Comparison of ENCODE assay signal across 9 cellular contexts in genomic region chr4:101019941-101020401, GRCh38.
A peak's percentile ranks its signal among the peaks of the same experiment; 100 is the strongest.
DNase-seq lines count a peak whose midpoint lies in the region; ATAC-seq and TF ChIP-seq lines count a peak whose summit lies in the region.
"Had no signal": no experiment of that assay in that cellular context is flagged by ENCODE, and none has a peak within 500 bp of the region (broad histone marks: within the 10 kb centered on the region; RNA-seq: fewer than 3 reads in every experiment).

No MANE protein-coding gene starts in this region.

- no peaks in the 10 kb centered on the region for H3K9me3 Mint-ChIP-seq in activated CD8-positive, alpha-beta memory T cell treated with anti-CD3 and anti-CD28 coated beads, Interleukin-2, amount 10 ng/mL, durations not matched to agents 7 days and 5 days (ENCODE audit: low read depth)
- no peaks in the 10 kb centered on the region for H3K9me3 Mint-ChIP-seq in activated B cell treated with CpG ODN at 0.5 μM for 24 hours
- H3K9me3 Mint-ChIP-seq in naive thymus-derived CD8-positive, alpha-beta T cell, result no peaks in the 10 kb centered on the region

- intact Hi-C loops in activated B cell treated with CpG ODN at 0.5 μM for 24 hours (cut with micrococcal nuclease), result loop anchor here (2.0 to 10.0 kb wide), 3 partner anchors 65 to 925 kb away; partner anchors contain the start of gene PPP3CA

- H3K4me1 Mint-ChIP-seq in activated CD8-positive, alpha-beta memory T cell treated with anti-CD3 and anti-CD28 coated beads, Interleukin-2, amount 10 ng/mL, durations not matched to agents 7 days and 5 days, result peaks cover 64% of the 10 kb centered on the region
- peaks cover 40% of the 10 kb centered on the region for H3K4me1 Mint-ChIP-seq in activated B cell treated with CpG ODN at 0.5 μM for 24 hours
- H3K4me1 Mint-ChIP-seq in naive thymus-derived CD8-positive, alpha-beta T cell, result peaks cover 15 to 44% (median 27%) of the 10 kb centered on the region in 4 donors

- peak; percentile 63 for DNase-seq in activated CD8-positive, alpha-beta memory T cell treated with anti-CD3 and anti-CD28 coated beads, Interleukin-2, amount 10 ng/mL, durations not matched to agents 7 days and 5 days
- DNase-seq in activated CD8-positive, alpha-beta memory T cell treated with anti-CD3 and anti-CD28 coated beads, Interleukin-2, amount 50 U/mL, for 4 hours, result no peak
- DNase-seq in activated B cell treated with CpG ODN at 0.5 μM for 24 hours, result no peak
- DNase-seq in naive thymus-derived CD8-positive, alpha-beta T cell, result peak in 3 of 10 donors; percentile 32 to 38 (median 35)
- DNase-seq in DMS79 (lab: John Stamatoyannopoulos, UW), result no peak
- DNase-seq in NCI-H774 (lab: John Stamatoyannopoulos, UW), result no peak
- no peak for DNase-seq in dedifferentiated amniotic fluid mesenchymal stem cell (ENCODE audit: extremely low spot score)
- DNase-seq: right lobe of liver had no signal

- TF ChIP-seq CTCF in activated B cell treated with CpG ODN at 0.5 μM for 24 hours (IDR thresholded peaks at IDR 0.05), result no peak

- POLR2A ChIA-PET in activated B cell treated with CpG ODN at 0.5 μM for 24 hours (lab: Charles Lee), result interaction anchor here (1.0 to 1.2 kb wide), 2 partner anchors 21 to 66 kb away, joined by 3 read pairs; no protein-coding TSS in a partner anchor
- POLR2A ChIA-PET in naive thymus-derived CD8-positive, alpha-beta T cell (lab: Charles Lee), result interaction anchor here (0.6 to 0.7 kb wide), 2 partner anchors 9 to 87 kb away, joined by 3 read pairs; no protein-coding TSS in a partner anchor

- no peaks in the 10 kb centered on the region for H3K27me3 Mint-ChIP-seq in activated CD8-positive, alpha-beta memory T cell treated with anti-CD3 and anti-CD28 coated beads, Interleukin-2, amount 10 ng/mL, durations not matched to agents 7 days and 5 days
- H3K27me3 Mint-ChIP-seq in activated B cell treated with CpG ODN at 0.5 μM for 24 hours, result no peaks in the 10 kb centered on the region
- peaks cover 0 to 2% (median 0%) of the 10 kb centered on the region in 5 donors for H3K27me3 Mint-ChIP-seq in naive thymus-derived CD8-positive, alpha-beta T cell

- peak overlapping the region; percentile 43 for H3K4me3 Mint-ChIP-seq in activated CD8-positive, alpha-beta memory T cell treated with anti-CD3 and anti-CD28 coated beads, Interleukin-2, amount 10 ng/mL, durations not matched to agents 7 days and 5 days
- no peak overlapping the region for H3K4me3 Mint-ChIP-seq in activated B cell treated with CpG ODN at 0.5 μM for 24 hours
- peak overlapping the region in 8 of 10 donors; percentile 9 to 70 (median 30) for H3K4me3 Mint-ChIP-seq in naive thymus-derived CD8-positive, alpha-beta T cell

- CTCF ChIA-PET in activated CD8-positive, alpha-beta memory T cell treated with anti-CD3 and anti-CD28 coated beads, Interleukin-2, amount 10 ng/mL, durations not matched to agents 7 days and 5 days (lab: Charles Lee), result interaction anchor here (1.1 to 1.2 kb wide), 2 partner anchors 12 to 17 kb away, joined by 3 read pairs; no protein-coding TSS in a partner anchor
- CTCF ChIA-PET in activated B cell treated with CpG ODN at 0.5 μM for 24 hours (lab: Charles Lee), result interaction anchor here (1.1 kb wide), 1 partner anchor 329 kb away, joined by 5 read pairs; no protein-coding TSS in a partner anchor

- peak; percentile 74 for ATAC-seq in activated CD8-positive, alpha-beta memory T cell treated with anti-CD3 and anti-CD28 coated beads, Interleukin-2, amount 10 ng/mL, durations not matched to agents 7 days and 5 days
- ATAC-seq in HG03025 (IDR thresholded peaks at IDR 0.05; ENCODE audit: low FRiP score, unreplicated experiment) (peak; percentile 32), activated B cell treated with CpG ODN at 0.5 μM for 24 hours (ENCODE audit: low read depth) (peak; percentile 21)
- ATAC-seq in naive thymus-derived CD8-positive, alpha-beta T cell, result peak; percentile 64 to 88

- H3K27ac Mint-ChIP-seq in activated CD8-positive, alpha-beta memory T cell treated with anti-CD3 and anti-CD28 coated beads, Interleukin-2, amount 10 ng/mL, durations not matched to agents 7 days and 5 days, result peak overlapping the region; percentile 96
- H3K27ac Mint-ChIP-seq in activated B cell treated with CpG ODN at 0.5 μM for 24 hours, result peak overlapping the region; percentile 71
- H3K27ac Mint-ChIP-seq in naive thymus-derived CD8-positive, alpha-beta T cell, result peak overlapping the region in 9 of 10 donors; percentile 16 to 91 (median 33)

- peaks cover 28% of the 10 kb centered on the region for H3K36me3 Mint-ChIP-seq in activated CD8-positive, alpha-beta memory T cell treated with anti-CD3 and anti-CD28 coated beads, Interleukin-2, amount 10 ng/mL, durations not matched to agents 7 days and 5 days
- H3K36me3 Mint-ChIP-seq in activated B cell treated with CpG ODN at 0.5 μM for 24 hours (ENCODE audit: low read depth), result peaks cover 21% of the 10 kb centered on the region
- H3K36me3 Mint-ChIP-seq in naive thymus-derived CD8-positive, alpha-beta T cell, result peaks cover 0 to 14% (median 14%) of the 10 kb centered on the region in 3 donors

Comparison
In these comparisons a context has a peak if more than half of its experiments do, and no peak if none do; other contexts are left out.
1. ATAC-seq: peak in every context shown above with its lines; median percentile 76 in naive thymus-derived CD8-positive, alpha-beta T cell; 74 in activated CD8-positive, alpha-beta memory T cell treated with anti-CD3 and anti-CD28 coated beads, Interleukin-2, amount 10 ng/mL, durations not matched to agents 7 days and 5 days; 32 in HG03025; 21 in activated B cell treated with CpG ODN at 0.5 μM for 24 hours.
2. H3K27ac Mint-ChIP-seq: peak in every context shown above with its lines; median percentile 96 in activated CD8-positive, alpha-beta memory T cell treated with anti-CD3 and anti-CD28 coated beads, Interleukin-2, amount 10 ng/mL, durations not matched to agents 7 days and 5 days; 71 in activated B cell treated with CpG ODN at 0.5 μM for 24 hours; 33 in naive thymus-derived CD8-positive, alpha-beta T cell.